ENCODE assay signal across 14 cellular contexts in genomic region chr12:2290516-2291065, GRCh38.
"Had no signal": no experiment of that assay in that cellular context is flagged by ENCODE, and none has a peak within 500 bp of the region (broad histone marks: within the 10 kb centered on the region; RNA-seq: fewer than 3 reads in every experiment).

No MANE protein-coding gene starts in this region.

- H3K4me3 Mint-ChIP-seq: activated naive CD4-positive, alpha-beta T cell treated with anti-CD3 and anti-CD28 coated beads, Interleukin-2, amount 50 U/mL, for 24 hours; immature natural killer cell had no signal

- H3K36me3 ChIP-seq: gastrocnemius medialis, heart left ventricle, lower lobe of right lung, pancreas, suprapubic skin had no signal

- H3K4me3 ChIP-seq: body of pancreas, gastrocnemius medialis, heart left ventricle, lower lobe of right lung, pancreas, skin epidermis, suprapubic skin had no signal

- H3K27ac ChIP-seq: body of pancreas, gastrocnemius medialis, lower lobe of right lung, pancreas, skin epidermis, suprapubic skin had no signal

- H3K36me3 Mint-ChIP-seq: activated naive CD4-positive, alpha-beta T cell treated with anti-CD3 and anti-CD28 coated beads, Interleukin-2, amount 50 U/mL, for 24 hours; immature natural killer cell had no signal

- H3K27me3 ChIP-seq: body of pancreas, gastrocnemius medialis, heart left ventricle, pancreas had no signal

- H3K4me1 ChIP-seq: body of pancreas, pancreas had no signal

- DNase-seq: activated CD4-positive, alpha-beta T cell treated with anti-CD3 and anti-CD28 coated beads, Interleukin-2, amount 50 U/mL, for 4 hours; activated CD4-positive, CD25-positive, alpha-beta regulatory T cell treated with anti-CD3 and anti-CD28 coated beads, Interleukin-2, amount 50 U/mL, for 72 hours; activated T-cell treated with anti-CD3 and anti-CD28 coated beads, Interleukin-2, amount 50 U/mL, for 1 hour; gastrocnemius medialis; heart left ventricle; lower lobe of right lung; midbrain had no signal

- ATAC-seq: body of pancreas, gastrocnemius medialis, heart left ventricle had no signal

- H3K9me3 Mint-ChIP-seq: activated naive CD4-positive, alpha-beta T cell treated with anti-CD3 and anti-CD28 coated beads, Interleukin-2, amount 50 U/mL, for 24 hours; immature natural killer cell had no signal

- H3K27ac Mint-ChIP-seq: activated naive CD4-positive, alpha-beta T cell treated with anti-CD3 and anti-CD28 coated beads, Interleukin-2, amount 50 U/mL, for 24 hours; immature natural killer cell had no signal

- H3K9me3 ChIP-seq: body of pancreas, gastrocnemius medialis, heart left ventricle, lower lobe of right lung, pancreas, SK-N-SH, suprapubic skin had no signal
